8 cellular contexts compared by ENCODE assay signal in genomic region chr15:66287461-66288055, GRCh38. TPM values are rescaled to one million over a fixed set of nuclear protein-coding genes. Genes with fewer than 3 reads are reported as not detected.
DNase-seq lines count a peak whose midpoint lies in the region; ATAC-seq and TF ChIP-seq lines count a peak whose summit lies in the region.

No MANE protein-coding gene starts in this region.

- CTCF ChIA-PET in BJ (lab: Yijun Ruan, JAX), result interaction anchor here (1.0 to 2.2 kb wide), 9 partner anchors 11 to 371 kb away, joined by 3 to 7 read pairs (median 4); no protein-coding TSS in a partner anchor

- TF ChIP-seq POLR2A in spleen (IDR thresholded peaks at IDR 0.05), result no peak

- H3K4me3 ChIP-seq in BJ (ENCODE audit: low read depth, low read length) (no peak overlapping the region), foreskin fibroblast (ENCODE audit: low read depth in 1 of 2, low read length in 2 of 2) (no peak overlapping the region), spleen (no peak overlapping the region)

- TF ChIP-seq CTCF in BJ (IDR thresholded peaks at IDR 0.05; ENCODE audit: insufficient read depth, low read depth, low read length), result peak; percentile 59
- peak; percentile 34 for TF ChIP-seq CTCF in foreskin fibroblast (IDR thresholded peaks at IDR 0.05; ENCODE audit: low read depth, low read length)
- TF ChIP-seq CTCF in spleen (IDR thresholded peaks at IDR 0.05 in 8 of 11, conservative IDR thresholded peaks at IDR 0.05 in 3 of 11), result peak in 10 of 11 experiments; percentile 18 to 73 (median 60)

- H3K27ac ChIP-seq in spleen, result no peak overlapping the region

- WGBS in spleen, 5 donors, result 16 to 20% (median 19%) methylated on average over 6 of the region's 6 CpGs

- H3K27me3 ChIP-seq in BJ (ENCODE audit: control insufficient read depth, insufficient read depth, low read length) (0 out of 2 replicates have a peak, but pooled peaks cover 2% of the 10 kb centered on the region), spleen (replicated peaks in 1 of 7) (no peaks in the 10 kb centered on the region)

- POLR2A ChIA-PET in BJ (lab: Charles Lee), result no interaction called here

- peaks cover 1 to 42% (median 15%) of the 10 kb centered on the region in 6 donors for H3K4me1 ChIP-seq in spleen

- DNase-seq in BJ (ENCODE audit: low read depth) (no peak), HCEC 1CT (peak; percentile 11), SHP77 treated with DMSO at 0.1 percent for 48 hours (lab: John Stamatoyannopoulos, UW) (peak; percentile 12), foreskin fibroblast (peak in 1 of 2 donors; percentile 29), spleen (no peak)
- no peak for DNase-seq in stimulated activated CD4-positive, alpha-beta T cell treated with anti-CD3 and anti-CD28 coated beads, Interleukin-4, amount 100 ng/mL, for 24 hours

- ATAC-seq in GM19328 (IDR thresholded peaks at IDR 0.05; ENCODE audit: unreplicated experiment) (no peak), GM18861 (IDR thresholded peaks at IDR 0.05; ENCODE audit: unreplicated experiment) (no peak)

- no peaks in the 10 kb centered on the region for H3K36me3 ChIP-seq in BJ (ENCODE audit: control insufficient read depth, insufficient read depth, low read length)
- H3K36me3 ChIP-seq in spleen, result peaks cover 0 to 5% (median 0%) of the 10 kb centered on the region in 6 donors

- intact Hi-C loops in spleen (cut with DNase I; ENCODE audit: low total_unique reads), result loop anchor here (5.0 kb wide), 1 partner anchor 305 kb away; no protein-coding TSS in a partner anchor

- H3K9me3 ChIP-seq in spleen, result no peaks in the 10 kb centered on the region

RNA-seq across cellular contexts. Expression of gene DIS3L, which starts 5.8 kb away (rescaled TPM):
- polyA plus RNA-seq in BJ (2011; rRNA removed) (9.2 and 15.6 TPM in 2 replicates), spleen (10 to 100 TPM in 2 of 3 donors, 1 to 10 TPM in 1; 8.8 to 13.1 (median 10.7) TPM)
- 8.9 and 12.9 TPM in 2 replicates for polyA minus RNA-seq in BJ (2011; rRNA and poly(A)+ RNA removed)
- 10 to 100 TPM; 23.1 to 30.7 (median 28.1) TPM for total RNA-seq in spleen

RNA-seq across cellular contexts. Expression of gene MEGF11, which starts 34.0 kb away (rescaled TPM):
- polyA plus RNA-seq in BJ (2011; rRNA removed) (0.04 TPM in 1 of 2 replicates, not detected in the other), spleen (under 1 TPM in 2 of 3 donors, not detected in 1; 0.02 to 0.03 TPM)
- not detected in 2 replicates for polyA minus RNA-seq in BJ (2011; rRNA and poly(A)+ RNA removed)
- under 1 TPM in 4 of 7 donors, not detected in 3; 0.14 to 0.61 (median 0.39) TPM for total RNA-seq in spleen

Comparison
In these comparisons a context has a peak if more than half of its experiments do, and no peak if none do; other contexts are left out.
1. DNase-seq: peak in HCEC 1CT (single experiment) and SHP77 treated with DMSO at 0.1 percent for 48 hours (single experiment); none in BJ (single experiment), spleen (single experiment) and stimulated activated CD4-positive, alpha-beta T cell treated with anti-CD3 and anti-CD28 coated beads, Interleukin-4, amount 100 ng/mL, for 24 hours (single experiment).
2. Peak in every context shown above with its lines, with median percentiles within 50 percentile points of each other: CTCF ChIP-seq.